Comparison of ENCODE assay signal across 10 cellular contexts in the genomic region with DNA sequence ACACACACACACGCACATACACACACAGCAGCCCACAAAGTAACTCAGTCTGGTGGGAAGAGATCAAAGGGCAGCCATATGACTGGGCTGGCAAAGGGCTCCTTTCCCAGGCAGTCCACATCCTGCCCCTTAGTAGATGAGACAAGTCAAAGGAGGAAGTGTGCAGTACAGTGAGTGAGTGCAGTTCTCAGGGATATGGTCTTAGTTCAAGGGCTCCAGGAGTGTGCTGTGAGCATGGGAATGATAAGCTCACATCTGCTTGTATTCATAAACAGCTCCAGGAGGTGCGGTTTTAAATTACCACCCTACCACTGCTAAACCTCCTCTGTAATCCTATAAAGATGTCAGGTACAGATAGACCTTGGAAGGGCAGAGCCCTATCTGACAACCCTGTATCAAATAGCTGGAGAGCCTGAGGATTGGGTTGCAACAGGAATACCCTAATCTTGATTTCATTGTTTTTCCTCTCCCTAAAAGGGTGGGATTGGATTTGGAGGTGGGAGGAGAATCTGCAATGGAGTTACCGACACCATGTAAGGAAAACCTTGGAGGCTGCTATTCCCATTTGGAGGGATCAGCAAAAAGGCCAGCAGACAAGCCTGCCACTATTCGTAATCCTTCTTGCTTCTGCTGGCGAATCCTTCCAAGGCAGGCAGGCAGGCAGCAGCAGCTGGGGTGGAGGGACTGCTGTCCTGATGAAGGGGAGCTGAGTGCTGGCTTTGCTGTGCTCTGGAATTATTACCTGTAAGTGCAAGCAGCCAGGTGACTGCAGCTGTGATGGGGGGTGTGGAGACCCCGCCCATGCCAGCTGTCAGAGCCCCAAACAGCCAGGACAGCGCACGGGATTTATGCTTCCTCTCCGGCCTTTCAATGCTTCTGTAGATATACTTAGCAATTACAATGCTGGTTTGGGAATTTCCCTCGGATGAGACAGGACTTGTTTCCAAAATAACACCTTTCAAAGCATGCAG.
DNase-seq lines count a peak whose midpoint lies in the region; ATAC-seq and TF ChIP-seq lines count a peak whose summit lies in the region.
"Had no signal": no experiment of that assay in that cellular context is flagged by ENCODE, and none has a peak within 500 bp of the region (broad histone marks: within the 10 kb centered on the region; RNA-seq: fewer than 3 reads in every experiment).

No MANE protein-coding gene starts in this region.

- peak overlapping the region in 1 of 7 donors; percentile 53 for H3K27ac Mint-ChIP-seq in CD14-positive monocyte

- peak overlapping the region; percentile 46 to 58 for H3K27ac ChIP-seq in mucosa of rectum (ENCODE audit: low read depth in 2 of 2, low read length in 2 of 2)
- H3K27ac ChIP-seq: HL-60 had no signal

- ATAC-seq in GM19328 (IDR thresholded peaks at IDR 0.05; ENCODE audit: unreplicated experiment) (no peak), HG03045 (IDR thresholded peaks at IDR 0.05; ENCODE audit: unreplicated experiment) (no peak)

- no peaks in the 10 kb centered on the region for H3K27me3 ChIP-seq in mucosa of rectum (ENCODE audit: control insufficient read depth in 2 of 2, insufficient read depth in 2 of 2, low read length in 2 of 2)
- H3K27me3 ChIP-seq: dorsolateral prefrontal cortex had no signal

- in situ Hi-C loops in GM13976 (cut with MboI; ENCODE audit: low sequenced_read_pairs, unreplicated experiment): no loop called here

- no peak for TF ChIP-seq CTCF in cardiac fibroblast (IDR thresholded peaks at IDR 0.05; ENCODE audit: low read depth, low read length)
- TF ChIP-seq CTCF in GM13976 (IDR thresholded peaks at IDR 0.05; ENCODE audit: borderline replicate concordance, control extremely low read depth, extremely low read depth, insufficient read depth, missing control alignments): no peak
- no peak for TF ChIP-seq CTCF in CD14-positive monocyte (IDR thresholded peaks at IDR 0.05)

- H3K4me3 Mint-ChIP-seq in CD14-positive monocyte: no peak overlapping the region

- H3K9me3 Mint-ChIP-seq in CD14-positive monocyte: no peaks in the 10 kb centered on the region

- intact Hi-C loops in CD14-positive monocyte (cut with micrococcal nuclease): no loop called here

- no peaks in the 10 kb centered on the region for H3K36me3 Mint-ChIP-seq in CD14-positive monocyte

- no peak overlapping the region for H3K9ac ChIP-seq in mucosa of rectum (ENCODE audit: low read depth in 1 of 2, low read length in 2 of 2)

- no peaks in the 10 kb centered on the region for H3K36me3 ChIP-seq in mucosa of rectum (ENCODE audit: control insufficient read depth in 2 of 2, insufficient read depth in 2 of 2, low read length in 2 of 2)

- H3K4me3 ChIP-seq in cardiac fibroblast (replicated peaks in 1 of 2; ENCODE audit: low read depth in 2 of 2, low read length in 2 of 2): no peak overlapping the region
- H3K4me3 ChIP-seq in mucosa of rectum (ENCODE audit: low read length in 2 of 2): no peak overlapping the region
- H3K4me3 ChIP-seq: dorsolateral prefrontal cortex had no signal

- DNase-seq in DMS53 (lab: John Stamatoyannopoulos, UW) (peak; percentile 83), NCI-H146 treated with DMSO at 0.1 percent for 48 hours (lab: John Stamatoyannopoulos, UW; ENCODE audit: unreplicated experiment) (peak; percentile 59), cardiac fibroblast (ENCODE audit: low read depth in 2 of 2) (peak; percentile 70 to 81), GM13976 (ENCODE audit: low spot score) (no peak), CD14-positive monocyte (ENCODE audit: low spot score) (no peak)

- peaks cover 0 to 2% (median 0%) of the 10 kb centered on the region in 3 donors for H3K27me3 Mint-ChIP-seq in CD14-positive monocyte (ENCODE audit: low read depth in 3 of 3)

- H3K4me1 Mint-ChIP-seq in CD14-positive monocyte: peaks cover 11% of the 10 kb centered on the region

- peaks cover 8 to 37% of the 10 kb centered on the region in 2 donors for H3K4me1 ChIP-seq in mucosa of rectum (ENCODE audit: control insufficient read depth in 2 of 2, insufficient read depth in 2 of 2, low read length in 2 of 2)

- no peaks in the 10 kb centered on the region for H3K9me3 ChIP-seq in mucosa of rectum (ENCODE audit: control insufficient read depth in 2 of 2, low read length in 2 of 2)

Comparison
In these comparisons a context has a peak if more than half of its experiments do, and no peak if none do; other contexts are left out.
1. DNase-seq: peak in DMS53 (single experiment), NCI-H146 treated with DMSO at 0.1 percent for 48 hours (single experiment) and cardiac fibroblast (2 of 2); none in GM13976 (single experiment) and CD14-positive monocyte (single experiment).